ENCODE assay signal across 8 cellular contexts in the genomic region with DNA sequence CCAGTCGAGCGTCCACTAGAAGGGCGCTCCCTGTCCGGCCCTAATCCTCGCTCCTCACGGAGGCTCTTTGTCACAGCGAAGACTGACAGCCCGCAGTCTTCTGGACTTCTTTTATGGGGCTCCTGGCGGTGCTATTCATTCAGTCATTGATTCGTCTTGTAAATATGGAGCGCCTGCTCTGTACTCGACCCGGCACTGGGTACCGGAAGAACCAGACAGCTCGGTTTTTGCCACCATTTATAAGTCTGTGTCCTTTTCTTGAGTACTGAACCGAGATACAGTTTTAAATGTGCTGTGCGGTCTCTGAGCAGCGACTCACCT. TPM values are rescaled to one million over a fixed set of nuclear protein-coding genes. Genes with fewer than 3 reads are reported as not detected.
DNase-seq lines count a peak whose midpoint lies in the region; ATAC-seq and TF ChIP-seq lines count a peak whose summit lies in the region.

No MANE protein-coding gene starts in this region.

- peak overlapping the region; percentile 99 for H3K27ac ChIP-seq in DND-41 (ENCODE audit: low read length)
- H3K27ac ChIP-seq in testis: peak overlapping the region; percentile 94

- H2AFZ ChIP-seq in DND-41 (ENCODE audit: low read depth, low read length): peak overlapping the region; percentile 97

- H3K4me1 ChIP-seq in DND-41 (ENCODE audit: insufficient read depth, low read length) (peaks cover 29% of the 10 kb centered on the region), adipocyte (ENCODE audit: control insufficient read depth, insufficient read depth, low read length) (peaks cover 15% of the 10 kb centered on the region), testis (peaks cover 7% of the 10 kb centered on the region)

- no peak for TF ChIP-seq POLR2A in testis (IDR thresholded peaks at IDR 0.05)

- DNase-seq in DND-41: no peak
- no peak for DNase-seq in MG63
- DNase-seq in adipocyte (ENCODE audit: low read depth): no peak
- DNase-seq in kidney glomerular epithelial cell (lab: John Stamatoyannopoulos, UW): peak; percentile 50
- no peak for DNase-seq in testis
- no peak for DNase-seq in GF-D8 (lab: John Stamatoyannopoulos, UW)
- no peak for DNase-seq in activated gamma-delta T cell (lab: John Stamatoyannopoulos, UW)

- H3K4me3 ChIP-seq in DND-41 (ENCODE audit: low read depth in 1 of 2, low read length in 2 of 2) (peak overlapping the region; percentile 38 to 87), MG63 (peak overlapping the region; percentile 82), adipocyte (ENCODE audit: low read length) (peak overlapping the region; percentile 92), testis (peak overlapping the region; percentile 75 to 85)

- H3K27me3 ChIP-seq in DND-41 (ENCODE audit: insufficient read depth, low read length, poor library complexity) (no peaks in the 10 kb centered on the region), MG63 (no peaks in the 10 kb centered on the region), adipocyte (replicated peaks; ENCODE audit: control insufficient read depth, insufficient read depth, low read length) (no peaks in the 10 kb centered on the region), testis (no peaks in the 10 kb centered on the region)

- H4K20me1 ChIP-seq in DND-41 (ENCODE audit: insufficient read depth, low read length): no peaks in the 10 kb centered on the region

- intact Hi-C loops in testis (cut with DNase I; ENCODE audit: low total_unique reads): loop anchor here (10.0 kb wide), 1 partner anchor 222 kb away; a partner anchor contains a TSS

- TF ChIP-seq CTCF in DND-41 (IDR thresholded peaks at IDR 0.05; ENCODE audit: borderline replicate concordance, extremely low read depth, low read length, poor library complexity, severe bottlenecking) (no peak), testis (IDR thresholded peaks at IDR 0.05) (no peak)

- H3K9me3 ChIP-seq in DND-41 (ENCODE audit: insufficient read depth, low read length, severe bottlenecking): peaks cover 6% of the 10 kb centered on the region
- H3K9me3 ChIP-seq in MG63: no peaks in the 10 kb centered on the region
- no peaks in the 10 kb centered on the region for H3K9me3 ChIP-seq in adipocyte (ENCODE audit: control insufficient read depth, low read length)
- no peaks in the 10 kb centered on the region for H3K9me3 ChIP-seq in testis

- H3K79me2 ChIP-seq in DND-41 (ENCODE audit: insufficient read depth, low read length): peaks cover 52% of the 10 kb centered on the region

- peaks cover 9% of the 10 kb centered on the region for H3K36me3 ChIP-seq in DND-41 (ENCODE audit: insufficient read depth, low read length)
- H3K36me3 ChIP-seq in MG63: no peaks in the 10 kb centered on the region
- H3K36me3 ChIP-seq in adipocyte (ENCODE audit: control insufficient read depth, insufficient read depth, low read length, severe bottlenecking): no peaks in the 10 kb centered on the region
- no peaks in the 10 kb centered on the region for H3K36me3 ChIP-seq in testis (ENCODE audit: low read depth, missing control alignments)

- ATAC-seq in DND-41 (ENCODE audit: insufficient read depth, low read depth): peak; percentile 44
- peak; percentile 30 for ATAC-seq in GM21515 (IDR thresholded peaks at IDR 0.05; ENCODE audit: unreplicated experiment)

- H3K4me2 ChIP-seq in DND-41 (ENCODE audit: insufficient read depth, low read length): peak overlapping the region; percentile 85

- WGBS in testis, 2 donors: 4% methylated on average over 15 to 18 of the region's 18 CpGs

- H3K9ac ChIP-seq in DND-41 (ENCODE audit: low read depth, low read length): peak overlapping the region; percentile 85
- peak overlapping the region; percentile 84 for H3K9ac ChIP-seq in adipocyte (ENCODE audit: low read length)

RNA-seq across cellular contexts. Expression of a gene that starts 0.6 kb away (rescaled TPM):
- 4.6 and 6.4 TPM in 2 replicates for total RNA-seq in MG63 (2014; rRNA removed; shearing (Covaris generic); ENCODE audit: low replicate concordance)
- total RNA-seq in testis: 10 to 100 TPM; 30.0 to 33.5 TPM
- polyA plus RNA-seq in testis (ENCODE audit: insufficient read depth, low read depth, low replicate concordance): 50.8 TPM

RNA-seq across cellular contexts. Expression of a gene that starts 0.7 kb away (rescaled TPM):
- 10.4 and 12.5 TPM in 2 replicates for total RNA-seq in MG63 (2014; rRNA removed; shearing (Covaris generic); ENCODE audit: low replicate concordance)
- total RNA-seq in testis: 1 to 10 TPM; 7.9 to 8.9 TPM
- polyA plus RNA-seq in testis (ENCODE audit: insufficient read depth, low read depth, low replicate concordance): 8.5 TPM
